ENCODE assay signal across 8 cellular contexts in the genomic region with DNA sequence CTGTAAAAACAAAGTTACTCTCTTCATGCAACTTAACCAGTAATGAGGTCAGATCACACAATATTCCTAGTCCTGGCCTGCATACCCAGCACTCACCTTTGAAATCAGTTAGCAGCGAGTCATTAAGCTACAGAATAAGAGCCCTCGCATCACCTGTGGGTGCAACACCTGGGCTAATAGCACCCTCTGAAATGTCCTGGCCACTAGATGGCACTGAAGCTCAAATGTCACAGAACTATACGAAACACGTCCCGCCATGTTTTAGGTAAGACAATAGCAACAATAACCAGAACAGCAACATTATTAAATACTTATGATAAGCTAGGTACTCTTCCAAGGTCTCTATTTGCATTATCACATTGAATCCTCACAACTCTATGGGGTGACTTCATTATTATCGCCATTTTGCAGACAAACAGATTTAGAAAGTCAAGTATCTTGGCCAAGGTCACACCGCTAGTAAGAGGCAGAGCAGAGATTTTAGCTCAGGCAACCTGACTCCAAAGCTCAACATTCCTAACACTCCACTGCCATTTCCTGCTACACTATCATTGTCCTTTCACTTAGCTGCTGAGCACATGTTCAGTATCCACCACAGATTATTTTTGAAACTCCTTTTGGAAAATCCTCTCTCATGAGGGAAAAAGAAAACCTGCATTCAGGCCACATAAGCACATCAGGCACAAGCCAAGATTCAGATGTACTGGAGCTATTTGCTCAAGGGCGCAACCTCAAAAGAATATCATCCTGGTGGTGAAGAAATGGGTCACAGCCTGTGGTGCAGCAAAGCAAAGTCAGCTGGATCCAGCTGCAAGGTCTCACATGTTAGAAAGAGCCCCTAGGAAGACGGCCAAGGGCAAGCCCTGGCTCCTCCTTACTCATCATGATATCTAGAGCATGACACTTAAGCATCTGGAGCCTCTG. TPM values are rescaled to one million over a fixed set of nuclear protein-coding genes. Genes with fewer than 3 reads are reported as not detected.
DNase-seq lines count a peak whose midpoint lies in the region; ATAC-seq and TF ChIP-seq lines count a peak whose summit lies in the region.

No MANE protein-coding gene starts in this region.

- H3K36me3 Mint-ChIP-seq in mesothelial cell of epicardium: no peaks in the 10 kb centered on the region

- H3K27me3 Mint-ChIP-seq in mesothelial cell of epicardium (ENCODE audit: low read depth): no peaks in the 10 kb centered on the region

- peak overlapping the region; percentile 69 for H3K27ac Mint-ChIP-seq in mesothelial cell of epicardium

- H3K27ac ChIP-seq in gastrocnemius medialis: no peak overlapping the region

- H3K4me1 Mint-ChIP-seq in mesothelial cell of epicardium: peaks cover 37% of the 10 kb centered on the region

- peak; percentile 56 for DNase-seq in AG20443 (ENCODE audit: low spot score)
- DNase-seq in NCI-H526 (lab: John Stamatoyannopoulos, UW): peak; percentile 66 to 79
- DNase-seq in cerebellar cortex (ENCODE audit: low spot score): peak; percentile 20
- no peak for DNase-seq in mesothelial cell of epicardium (ENCODE audit: low spot score in 2 of 2, unreplicated experiment in 2 of 2)
- DNase-seq in effector CD4-positive, alpha-beta T cell: no peak
- no peak for DNase-seq in gastrocnemius medialis

- TF ChIP-seq CTCF in mesothelial cell of epicardium (IDR thresholded peaks at IDR 0.05; ENCODE audit: unreplicated experiment) (no peak), gastrocnemius medialis (IDR thresholded peaks at IDR 0.05 in 4 of 5, conservative IDR thresholded peaks at IDR 0.05 in 1 of 5) (no peak)

- H3K4me1 ChIP-seq in gastrocnemius medialis: peaks cover 0 to 9% of the 10 kb centered on the region in 2 donors

- no peak overlapping the region for H3K4me3 Mint-ChIP-seq in mesothelial cell of epicardium

- H3K27me3 ChIP-seq in gastrocnemius medialis: no peaks in the 10 kb centered on the region

- ATAC-seq in GM19467 (IDR thresholded peaks at IDR 0.05; ENCODE audit: unreplicated experiment) (peak; percentile 66), gastrocnemius medialis (no peak), GM21367 (IDR thresholded peaks at IDR 0.05; ENCODE audit: unreplicated experiment) (no peak)

- peaks cover 11% of the 10 kb centered on the region for H3K9me3 Mint-ChIP-seq in mesothelial cell of epicardium

- no peak for TF ChIP-seq POLR2A in gastrocnemius medialis (IDR thresholded peaks at IDR 0.05)

- intact Hi-C loops in gastrocnemius medialis (cut with DNase I; ENCODE audit: low total_unique reads): no loop called here

- in situ Hi-C loops in gastrocnemius medialis (cut with MboI; ENCODE audit: low sequenced_read_pairs in 4 of 4): no loop called here

- no peaks in the 10 kb centered on the region for H3K36me3 ChIP-seq in gastrocnemius medialis

- H3K4me3 ChIP-seq in gastrocnemius medialis: no peak overlapping the region

- H3K9me3 ChIP-seq in gastrocnemius medialis: no peaks in the 10 kb centered on the region

RNA-seq across cellular contexts. Expression of gene KDR, which starts 59.5 kb away (rescaled TPM):
- total RNA-seq in mesothelial cell of epicardium: 44.1 to 52.1 TPM (median 48.5 TPM) in 3 replicates
- total RNA-seq in gastrocnemius medialis: 10 to 100 TPM in 2 of 4 donors, 1 to 10 TPM in 2; 7.4 to 14.8 (median 10.6) TPM

Comparison
In these comparisons a context has a peak if more than half of its experiments do, and no peak if none do; other contexts are left out.
1. DNase-seq: peak in AG20443 (single experiment), NCI-H526 (2 of 2) and cerebellar cortex (single experiment); none in mesothelial cell of epicardium (0 of 2), effector CD4-positive, alpha-beta T cell (single experiment) and gastrocnemius medialis (0 of 2).